In the genomic region with DNA sequence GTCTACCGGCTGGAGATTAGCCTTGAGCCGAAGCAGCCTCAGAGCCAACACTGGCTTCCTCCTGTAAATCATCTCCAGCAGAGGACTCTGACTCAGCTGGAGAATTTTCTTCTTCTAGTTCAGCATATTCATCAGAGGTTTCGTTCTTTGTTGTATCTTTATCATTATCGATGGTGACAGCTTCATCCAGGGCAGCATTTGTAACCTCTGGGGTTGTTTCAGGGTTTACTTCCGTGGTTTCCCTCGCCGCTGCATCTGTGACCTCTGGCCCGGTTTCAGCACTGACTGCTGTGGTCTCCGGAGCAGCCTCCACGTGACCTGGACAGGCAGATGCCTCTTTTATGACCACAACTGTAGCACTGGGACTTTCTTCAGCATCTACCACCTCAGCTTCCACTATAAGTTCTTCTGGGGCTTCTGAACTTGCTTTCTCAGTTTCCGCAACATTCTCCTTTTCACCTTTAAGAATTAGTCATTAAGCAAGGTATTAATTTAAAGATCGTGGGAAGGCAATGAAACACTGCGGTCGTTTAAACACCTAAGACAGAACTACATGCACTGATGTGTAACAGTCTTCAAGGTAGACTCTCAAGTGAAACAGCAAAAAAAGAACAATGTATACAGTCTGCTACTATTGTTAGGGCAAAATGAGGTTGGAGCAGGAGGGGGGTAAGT, we compare ENCODE assay signal across 9 cellular contexts. TPM values are rescaled to one million over a fixed set of nuclear protein-coding genes. Genes with fewer than 3 reads are reported as not detected.
A peak's percentile ranks its signal among the peaks of the same experiment; 100 is the strongest.
DNase-seq lines count a peak whose midpoint lies in the region; ATAC-seq and TF ChIP-seq lines count a peak whose summit lies in the region.
"Had no signal": no experiment of that assay in that cellular context is flagged by ENCODE, and none has a peak within 500 bp of the region (broad histone marks: within the 10 kb centered on the region; RNA-seq: fewer than 3 reads in every experiment).

No MANE protein-coding gene starts in this region.

- intact Hi-C loops in naive thymus-derived CD4-positive, alpha-beta T cell (cut with micrococcal nuclease), result loop anchor here (1.0 to 2.0 kb wide), 4 partner anchors 12 to 88 kb away; no protein-coding TSS in a partner anchor

- no peaks in the 10 kb centered on the region for H3K9me3 Mint-ChIP-seq in naive thymus-derived CD4-positive, alpha-beta T cell

- no peaks in the 10 kb centered on the region for H3K36me3 Mint-ChIP-seq in naive thymus-derived CD4-positive, alpha-beta T cell

- H3K27me3 ChIP-seq in naive thymus-derived CD4-positive, alpha-beta T cell (ENCODE audit: control insufficient read depth in 2 of 2, insufficient read depth in 2 of 2, low read length in 2 of 2), result no peaks in the 10 kb centered on the region

- peaks cover 12 to 14% of the 10 kb centered on the region in 2 donors for H3K4me1 ChIP-seq in naive thymus-derived CD4-positive, alpha-beta T cell (ENCODE audit: control insufficient read depth in 2 of 2, insufficient read depth in 2 of 2, low read length in 2 of 2)

- ATAC-seq in HG02981 (IDR thresholded peaks at IDR 0.05; ENCODE audit: unreplicated experiment), result peak; percentile 96
- ATAC-seq in naive thymus-derived CD4-positive, alpha-beta T cell, result peak; percentile 96

- peaks cover 9 to 20% (median 14%) of the 10 kb centered on the region in 7 donors for H3K4me1 Mint-ChIP-seq in naive thymus-derived CD4-positive, alpha-beta T cell

- H3K36me3 ChIP-seq in naive thymus-derived CD4-positive, alpha-beta T cell (ENCODE audit: control insufficient read depth in 2 of 3, insufficient read depth in 3 of 3, low read length in 3 of 3), result no peaks in the 10 kb centered on the region

- peak overlapping the region; percentile 58 to 93 (median 84) for H3K4me3 Mint-ChIP-seq in naive thymus-derived CD4-positive, alpha-beta T cell

- H3K9me3 ChIP-seq in naive thymus-derived CD4-positive, alpha-beta T cell (ENCODE audit: control insufficient read depth in 2 of 3, low read length in 3 of 3), result no peaks in the 10 kb centered on the region

- peak overlapping the region in 8 of 9 donors; percentile 4 to 86 (median 50) for H3K27ac Mint-ChIP-seq in naive thymus-derived CD4-positive, alpha-beta T cell

- CTCF ChIA-PET in naive thymus-derived CD4-positive, alpha-beta T cell (lab: Charles Lee), result interaction anchor here (0.6 to 1.6 kb wide), 3 partner anchors 10 to 233 kb away, joined by 3 to 6 read pairs (median 3); no protein-coding TSS in a partner anchor

- H3K4me3 ChIP-seq in epithelial cell of proximal tubule (ENCODE audit: low read depth, low read length), result peak overlapping the region; percentile 49
- peak overlapping the region; percentile 42 for H3K4me3 ChIP-seq in naive thymus-derived CD4-positive, alpha-beta T cell (ENCODE audit: low read length)

- POLR2A ChIA-PET in naive thymus-derived CD4-positive, alpha-beta T cell (lab: Charles Lee), result interaction anchor here (0.6 to 0.7 kb wide), 3 partner anchors 29 to 38 kb away, joined by 3 to 8 read pairs (median 3); a partner anchor contains a TSS

- no peak for TF ChIP-seq CTCF in epithelial cell of proximal tubule (conservative IDR thresholded peaks at IDR 0.05; ENCODE audit: low read depth, low read length)

- DNase-seq in DMS 273 (lab: John Stamatoyannopoulos, UW; ENCODE audit: unreplicated experiment) (peak; percentile 54), DMS 273 treated with DMSO at 0.1 percent for 48 hours (lab: John Stamatoyannopoulos, UW) (no peak), NOMO-1 (lab: John Stamatoyannopoulos, UW; ENCODE audit: unreplicated experiment in 2 of 2) (peak; percentile 56 to 82), epithelial cell of proximal tubule (ENCODE audit: low read depth) (peak; percentile 54)
- peak; percentile 87 for DNase-seq in activated CD8-positive, alpha-beta memory T cell treated with anti-CD3 and anti-CD28 coated beads, Interleukin-2, amount 50 U/mL, for 48 hours
- peak in 8 of 9 donors; percentile 14 to 72 (median 20) for DNase-seq in naive thymus-derived CD4-positive, alpha-beta T cell
- DNase-seq in stimulated activated naive CD4-positive, alpha-beta T cell treated with Interleukin-2 at 50 U/mL for 16 hours (lab: John Stamatoyannopoulos, UW), result peak; percentile 81

- H3K27me3 Mint-ChIP-seq in naive thymus-derived CD4-positive, alpha-beta T cell, result peaks cover 0 to 18% (median 0%) of the 10 kb centered on the region in 5 donors

- no peak overlapping the region for H3K27ac ChIP-seq in naive thymus-derived CD4-positive, alpha-beta T cell (ENCODE audit: low read depth, low read length)
- H3K27ac ChIP-seq: 22Rv1 had no signal

RNA-seq across cellular contexts. Expression of a gene that starts 13.3 kb away (rescaled TPM):
- 0.14 and 1.5 TPM in 2 replicates for total RNA-seq in epithelial cell of proximal tubule
- total RNA-seq in naive thymus-derived CD4-positive, alpha-beta T cell, result under 1 TPM in 3 of 5 experiments, not detected in 2; 0.29 to 0.70 (median 0.30) TPM
- under 1 TPM in 1 of 2 donors, not detected in 1; 0.32 TPM for polyA plus RNA-seq in naive thymus-derived CD4-positive, alpha-beta T cell

RNA-seq across cellular contexts. Expression of a gene that starts 34.6 kb away (rescaled TPM):
- total RNA-seq in epithelial cell of proximal tubule, result 33.7 and 46.7 TPM in 2 replicates
- total RNA-seq in naive thymus-derived CD4-positive, alpha-beta T cell, result 10 to 100 TPM; 41.2 to 67.4 (median 49.0) TPM
- polyA plus RNA-seq in naive thymus-derived CD4-positive, alpha-beta T cell, result 10 to 100 TPM; 35.7 to 40.5 TPM

RNA-seq across cellular contexts. Expression of a gene that starts 35.6 kb away (rescaled TPM):
- total RNA-seq in epithelial cell of proximal tubule, result 57.6 and 60.9 TPM in 2 replicates
- total RNA-seq in naive thymus-derived CD4-positive, alpha-beta T cell, result 10 to 100 TPM; 19.4 to 41.6 (median 26.9) TPM
- polyA plus RNA-seq in naive thymus-derived CD4-positive, alpha-beta T cell, result 100 to 1,000 TPM; 105 to 193 TPM
